Comparison of ENCODE assay signal across 9 cellular contexts in genomic region chr9:33289936-33290246, GRCh38. TPM values are rescaled to one million over a fixed set of nuclear protein-coding genes. Genes with fewer than 3 reads are reported as not detected.
DNase-seq lines count a peak whose midpoint lies in the region; ATAC-seq, FAIRE-seq and TF ChIP-seq lines count a peak whose summit lies in the region.
"Had no signal": no experiment of that assay in that cellular context is flagged by ENCODE, and none has a peak within 500 bp of the region (broad histone marks: within the 10 kb centered on the region; RNA-seq: fewer than 3 reads in every experiment).

No MANE protein-coding gene starts in this region.

- H3K27ac ChIP-seq in H1 (ENCODE audit: low read depth, low read length) = peak overlapping the region; percentile 99

- H4K8ac ChIP-seq in H1 (ENCODE audit: extremely low read depth, insufficient read depth, low read length) = peak overlapping the region; percentile 100

- H3K9me2 ChIP-seq in Loucy (replicated peaks; ENCODE audit: low read depth, low read length) = no peaks in the 10 kb centered on the region

- H4K91ac ChIP-seq in H1 (replicated peaks; ENCODE audit: insufficient read length, low read length) = peak overlapping the region; percentile 95

- H4K20me1 ChIP-seq in Loucy (ENCODE audit: insufficient read depth, low read length, poor library complexity, severe bottlenecking) = peaks cover 13% of the 10 kb centered on the region
- H4K20me1 ChIP-seq in H1 (replicated peaks in 1 of 2; ENCODE audit: control insufficient read depth in 1 of 2, insufficient read depth in 2 of 2, low read length in 2 of 2) = no peaks in the 10 kb centered on the region

- H3K9me3 Mint-ChIP-seq in neural crest cell = no peaks in the 10 kb centered on the region

- TF ChIP-seq EP300 in H1 (IDR thresholded peaks at IDR 0.05; ENCODE audit: borderline replicate concordance in 1 of 2, low read depth in 2 of 2, low read length in 2 of 2) = no peak

- peaks cover 2% of the 10 kb centered on the region for H3K36me3 Mint-ChIP-seq in neural crest cell (ENCODE audit: low read depth)

- no peak for TF ChIP-seq CTCF in Loucy (conservative IDR thresholded peaks at IDR 0.05; ENCODE audit: low read length)
- no peak for TF ChIP-seq CTCF in H1 (IDR thresholded peaks at IDR 0.05; ENCODE audit: control extremely low read depth in 1 of 3, insufficient read depth in 1 of 3, low read depth in 1 of 3, low read length in 3 of 3)
- TF ChIP-seq CTCF in neural crest cell (conservative IDR thresholded peaks at IDR 0.05) = no peak
- no peak for TF ChIP-seq CTCF in GM13977 (IDR thresholded peaks at IDR 0.05; ENCODE audit: extremely low read depth, insufficient read depth, missing control alignments)

- intact Hi-C loops in sciatic nerve (cut with DNase I) = no loop called here

- peak overlapping the region; percentile 91 for H3K18ac ChIP-seq in H1 (ENCODE audit: extremely low read depth, low read length)

- TF ChIP-seq RAD21 in H1 (IDR thresholded peaks at IDR 0.05 in 1 of 2, conservative IDR thresholded peaks at IDR 0.05 in 1 of 2; ENCODE audit: low read depth in 2 of 2, low read length in 2 of 2) = no peak

- no peak for DNase-seq in H1 (ENCODE audit: low read depth in 1 of 2, low spot score in 2 of 2)
- DNase-seq in neural crest cell (ENCODE audit: low read depth, low spot score) = no peak
- DNase-seq in GM13977 (ENCODE audit: low spot score) = no peak
- DNase-seq in sciatic nerve (ENCODE audit: low spot score) = no peak

- ATAC-seq in GM18502 (IDR thresholded peaks at IDR 0.05; ENCODE audit: poor library complexity, unreplicated experiment) (peak; percentile 41), GM18498 (IDR thresholded peaks at IDR 0.05; ENCODE audit: unreplicated experiment) (no peak), HG03520 (IDR thresholded peaks at IDR 0.05; ENCODE audit: unreplicated experiment) (no peak), sciatic nerve (no peak)

- no peaks in the 10 kb centered on the region for H3K36me3 ChIP-seq in Loucy (ENCODE audit: insufficient read depth, low read length)
- H3K36me3 ChIP-seq in H1 (ENCODE audit: control insufficient read depth in 2 of 4, insufficient read depth in 4 of 4, low read length in 3 of 4) = peaks cover 0 to 9% (median 3%) of the 10 kb centered on the region in 4 experiments; a peak in 4 of 8 replicates

- H3K79me1 ChIP-seq in H1 (ENCODE audit: low read depth, low read length) = peaks cover 3% of the 10 kb centered on the region

- H3K23me2 ChIP-seq in H1 (ENCODE audit: low read depth, low read length) = no peaks in the 10 kb centered on the region; the same call in 1 of the 2 replicates

- H3K9ac ChIP-seq in Loucy (ENCODE audit: low read depth, low read length, poor library complexity, severe bottlenecking) (peak overlapping the region; percentile 98), H1 (replicated peaks in 1 of 4; ENCODE audit: extremely low read depth in 1 of 4, low read depth in 3 of 4, low read length in 3 of 4) (peak overlapping the region; percentile 91 to 100 (median 98))

- peak overlapping the region; percentile 99 for H3K27ac Mint-ChIP-seq in neural crest cell (ENCODE audit: unreplicated experiment)

- no peak for TF ChIP-seq POLR2A in H1 (IDR thresholded peaks at IDR 0.05; ENCODE audit: control extremely low read depth in 1 of 2, low read depth in 2 of 2, low read length in 2 of 2)

- H3K14ac ChIP-seq in H1 (ENCODE audit: insufficient read length) = no peak overlapping the region

- POLR2A ChIA-PET in H1 (lab: Charles Lee; ENCODE audit: partially characterized antibody) = interaction anchor here (0.6 to 4.3 kb wide), 22 partner anchors 9 to 740 kb away, joined by 3 to 29 read pairs (median 4); partner anchors contain the start of genes ANKRD18B, BAG1, CHMP5 and DNAJA1

- H3K4me1 Mint-ChIP-seq in neural crest cell = peaks cover 29% of the 10 kb centered on the region

- H3K4me2 ChIP-seq in Loucy (ENCODE audit: low read depth, low read length, poor library complexity, severe bottlenecking) = peak overlapping the region; percentile 82
- H3K4me2 ChIP-seq in H1 (ENCODE audit: insufficient read depth in 1 of 2, low read depth in 2 of 2, low read length in 2 of 2) = peak overlapping the region; percentile 74 to 85

- peaks cover 7% of the 10 kb centered on the region for H3F3A ChIP-seq in Loucy (ENCODE audit: low read depth)

- WGBS in H1 (ENCODE audit: extremely low coverage in 1 of 2, insufficient coverage in 1 of 2, insufficient read length in 1 of 2, insufficient replicate concordance in 2 of 2, low coverage in 1 of 2, low lambda C conversion rate in 2 of 2, missing lambda C conversion rate in 1 of 2), 2 experiments = 2% methylated on average over 10 of the region's 14 CpGs; no CpG with 5 or more reads in 1 of the 2 experiments

- H4K5ac ChIP-seq in H1 (ENCODE audit: insufficient read length, low read depth, low read length) = peak overlapping the region; percentile 99

- no peak overlapping the region; the same call in 1 of the 2 replicates for H2AK5ac ChIP-seq in H1 (ENCODE audit: low read depth, low read length)

- H3K4ac ChIP-seq in H1 (replicated peaks; ENCODE audit: insufficient read length, low read depth, low read length) = peak overlapping the region; percentile 90

- no peak overlapping the region for H2BK20ac ChIP-seq in H1 (ENCODE audit: low read length)

- no peaks in the 10 kb centered on the region for H3K27me3 Mint-ChIP-seq in neural crest cell (ENCODE audit: low read depth)

- CTCF ChIA-PET in H1 (lab: Charles Lee; ENCODE audit: partially characterized antibody) = interaction anchor here (0.6 to 2.1 kb wide), 5 partner anchors 26 to 177 kb away, joined by 3 to 7 read pairs (median 3); no protein-coding TSS in a partner anchor

- H3K79me2 ChIP-seq in Loucy (ENCODE audit: insufficient read depth, low read length) = peaks cover 49% of the 10 kb centered on the region
- peaks cover 0 to 40% of the 10 kb centered on the region in 2 experiments; a peak in 3 of 4 replicates for H3K79me2 ChIP-seq in H1 (ENCODE audit: control insufficient read depth in 1 of 2, insufficient read depth in 2 of 2, low read length in 2 of 2)

- H3K23ac ChIP-seq in H1 (ENCODE audit: insufficient read length) = no peak overlapping the region

- peak overlapping the region; percentile 91; the same call in 1 of the 2 replicates for H2BK12ac ChIP-seq in H1 (ENCODE audit: low read depth, low read length)

- in situ Hi-C loops in GM13977 (cut with MboI; ENCODE audit: low pct_unique_long_range_greater_than_20kb, low sequenced_read_pairs, unreplicated experiment) = no loop called here

- peak overlapping the region; percentile 87 for H3K4me3 ChIP-seq in Loucy (ENCODE audit: low read length, poor library complexity, severe bottlenecking)
- H3K4me3 ChIP-seq in H1 (ENCODE audit: extremely low read depth in 1 of 4, insufficient read depth in 2 of 4, low read depth in 3 of 4, low read length in 4 of 4) = peak overlapping the region; percentile 84 to 97 (median 90)

- H2BK15ac ChIP-seq in H1 (ENCODE audit: low read length) = peak overlapping the region; percentile 98; the same call in 1 of the 2 replicates

- H3K56ac ChIP-seq in H1 (replicated peaks; ENCODE audit: insufficient read length, low read depth, low read length) = peak overlapping the region; percentile 96

- H2AFZ ChIP-seq in Loucy (ENCODE audit: low read length) (peak overlapping the region; percentile 72), H1 (ENCODE audit: low read length) (peak overlapping the region; percentile 78; the same call in 1 of the 2 replicates)

- no peak for FAIRE-seq in H1 (lab: Jason Lieb, UNC)

- H3K4me3 Mint-ChIP-seq in neural crest cell = peak overlapping the region; percentile 98

- H3K9me3 ChIP-seq in Loucy (ENCODE audit: insufficient read depth, low read depth, low read length) = no peaks in the 10 kb centered on the region
- no peaks in the 10 kb centered on the region for H3K9me3 ChIP-seq in H1 (ENCODE audit: insufficient read depth in 2 of 2, low read depth in 1 of 2, low read length in 1 of 2)

- H3K27me3 ChIP-seq in Loucy (ENCODE audit: insufficient read depth, low read length, poor library complexity, severe bottlenecking) (no peaks in the 10 kb centered on the region), H1 (replicated peaks in 1 of 4; ENCODE audit: control insufficient read depth in 3 of 4, extremely low read depth in 1 of 4, insufficient read depth in 3 of 4, low read length in 3 of 4) (no peaks in the 10 kb centered on the region)

- H3K4me1 ChIP-seq in Loucy (ENCODE audit: insufficient read depth, low read length, poor library complexity, severe bottlenecking) (peaks cover 17% of the 10 kb centered on the region), H1 (replicated peaks in 1 of 4; ENCODE audit: control insufficient read depth in 3 of 4, insufficient read depth in 4 of 4, low read length in 3 of 4) (peaks cover 0 to 8% (median 2%) of the 10 kb centered on the region in 4 experiments; a peak in 3 of 7 replicates)

- peak overlapping the region; percentile 92 for H2BK120ac ChIP-seq in H1 (replicated peaks; ENCODE audit: low read depth, low read length)

- peak overlapping the region; percentile 99 for H2BK5ac ChIP-seq in H1 (ENCODE audit: low read depth, low read length)

RNA-seq across cellular contexts. Expression of gene NFX1, which starts 0.4 kb away (rescaled TPM):
- 26.1 and 28.4 TPM in 2 replicates for total RNA-seq in H1 (2021; fragmentation: NEBNext Ultra II Directional; extraction: Animal tissue kit (Norgen Biotek cat#: 25700))
- polyA plus RNA-seq in H1 (2011; rRNA removed) = 19.2 and 19.4 TPM in 2 replicates
- 26.2 TPM for polyA plus RNA-seq in H1 (2011; cell fraction: cytosol; rRNA removed)
- polyA plus RNA-seq in H1 (2011; cell fraction: nucleus; rRNA removed) = 28.7 TPM
- 19.9 to 24.8 TPM (median 23.0 TPM) in 4 replicates for polyA plus RNA-seq in H1 (2012, experiment 1 of 2)
- polyA plus RNA-seq in H1 (2012, experiment 2 of 2) = 2.8 TPM
- polyA plus RNA-seq in H1 (2013, experiment 1 of 2) = 19.3 TPM
- polyA plus RNA-seq in H1 (2013, experiment 2 of 2) = 18.0 TPM
- 67.5 and 81.0 TPM in 2 replicates for polyA minus RNA-seq in H1 (2011; rRNA and poly(A)+ RNA removed)
- polyA minus RNA-seq in H1 (2011; cell fraction: cytosol; rRNA and poly(A)+ RNA removed) = 25.2 TPM
- 27.9 TPM for polyA minus RNA-seq in H1 (2011; cell fraction: nucleus; rRNA and poly(A)+ RNA removed)
- total RNA-seq in neural crest cell (32.2 and 33.2 TPM in 2 replicates), sciatic nerve (45.8 TPM)

RNA-seq across cellular contexts. Expression of gene CHMP5, which starts 25.0 kb away (rescaled TPM):
- total RNA-seq in H1 (2021; fragmentation: NEBNext Ultra II Directional; extraction: Animal tissue kit (Norgen Biotek cat#: 25700)) = 44.1 and 47.3 TPM in 2 replicates
- polyA plus RNA-seq in H1 (2011; rRNA removed) = 11.6 and 25.0 TPM in 2 replicates
- polyA plus RNA-seq in H1 (2011; cell fraction: cytosol; rRNA removed) = 44.4 TPM
- 4.4 TPM for polyA plus RNA-seq in H1 (2011; cell fraction: nucleus; rRNA removed)
- 36.0 to 53.8 TPM (median 37.2 TPM) in 4 replicates for polyA plus RNA-seq in H1 (2012, experiment 1 of 2)
- 14.2 TPM for polyA plus RNA-seq in H1 (2012, experiment 2 of 2)
- 29.9 TPM for polyA plus RNA-seq in H1 (2013, experiment 1 of 2)
- polyA plus RNA-seq in H1 (2013, experiment 2 of 2) = 29.6 TPM
- 8.6 and 9.8 TPM in 2 replicates for polyA minus RNA-seq in H1 (2011; rRNA and poly(A)+ RNA removed)
- 9.2 TPM for polyA minus RNA-seq in H1 (2011; cell fraction: cytosol; rRNA and poly(A)+ RNA removed)
- polyA minus RNA-seq in H1 (2011; cell fraction: nucleus; rRNA and poly(A)+ RNA removed) = 9.3 TPM
- 41.2 and 44.2 TPM in 2 replicates for total RNA-seq in neural crest cell
- total RNA-seq in sciatic nerve = 73.0 TPM

RNA-seq across cellular contexts. Expression of gene BAG1, which starts 25.4 kb away (rescaled TPM):
- 59.8 and 61.5 TPM in 2 replicates for total RNA-seq in H1 (2021; fragmentation: NEBNext Ultra II Directional; extraction: Animal tissue kit (Norgen Biotek cat#: 25700))
- polyA plus RNA-seq in H1 (2011; rRNA removed) = 14.7 and 18.3 TPM in 2 replicates
- 37.6 TPM for polyA plus RNA-seq in H1 (2011; cell fraction: cytosol; rRNA removed)
- 16.5 TPM for polyA plus RNA-seq in H1 (2011; cell fraction: nucleus; rRNA removed)
- polyA plus RNA-seq in H1 (2012, experiment 1 of 2) = 43.5 to 62.7 TPM (median 55.0 TPM) in 4 replicates
- 46.0 TPM for polyA plus RNA-seq in H1 (2012, experiment 2 of 2)
- 26.0 TPM for polyA plus RNA-seq in H1 (2013, experiment 1 of 2)
- polyA plus RNA-seq in H1 (2013, experiment 2 of 2) = 29.0 TPM
- polyA minus RNA-seq in H1 (2011; rRNA and poly(A)+ RNA removed) = 8.6 and 12.3 TPM in 2 replicates
- polyA minus RNA-seq in H1 (2011; cell fraction: cytosol; rRNA and poly(A)+ RNA removed) = 16.1 TPM
- polyA minus RNA-seq in H1 (2011; cell fraction: nucleus; rRNA and poly(A)+ RNA removed) = 35.9 TPM
- 97.5 and 106 TPM in 2 replicates for total RNA-seq in neural crest cell
- total RNA-seq in sciatic nerve = 85.6 TPM

RNA-seq across cellular contexts. Expression of gene SPINK4, which starts 49.9 kb away (rescaled TPM):
- not detected in 2 replicates for total RNA-seq in H1 (2021; fragmentation: NEBNext Ultra II Directional; extraction: Animal tissue kit (Norgen Biotek cat#: 25700))
- polyA plus RNA-seq in H1 (2011; rRNA removed) = not detected in 2 replicates
- polyA plus RNA-seq in H1 (2011; cell fraction: cytosol; rRNA removed) = not detected
- polyA plus RNA-seq in H1 (2011; cell fraction: nucleus; rRNA removed) = not detected
- not detected in 4 replicates for polyA plus RNA-seq in H1 (2012, experiment 1 of 2)
- polyA plus RNA-seq in H1 (2012, experiment 2 of 2) = not detected
- not detected for polyA plus RNA-seq in H1 (2013, experiment 1 of 2)
- polyA plus RNA-seq in H1 (2013, experiment 2 of 2) = not detected
- polyA minus RNA-seq in H1 (2011; rRNA and poly(A)+ RNA removed) = not detected in 2 replicates
- 17.5 TPM for polyA minus RNA-seq in H1 (2011; cell fraction: cytosol; rRNA and poly(A)+ RNA removed)
- polyA minus RNA-seq in H1 (2011; cell fraction: nucleus; rRNA and poly(A)+ RNA removed) = 2.5 TPM
- total RNA-seq in neural crest cell = not detected in 2 replicates
- not detected for total RNA-seq in sciatic nerve
- total RNA-seq: RPMI7951 had no signal
